Comparison of ENCODE assay signal across 27 cellular contexts in genomic region chr6:125054331-125054730, GRCh38.
"Had no signal": no experiment of that assay in that cellular context is flagged by ENCODE, and none has a peak within 500 bp of the region (broad histone marks: within the 10 kb centered on the region; RNA-seq: fewer than 3 reads in every experiment).

No MANE protein-coding gene starts in this region.

- DNase-seq: activated CD4-positive, alpha-beta T cell treated with anti-CD3 and anti-CD28 coated beads for 1 hour; activated CD4-positive, alpha-beta T cell treated with anti-CD3 and anti-CD28 coated beads, Interleukin-2, amount 50 U/mL, for 1 hour; activated CD8-positive, alpha-beta T cell treated with anti-CD3 and anti-CD28 coated beads, Interleukin-2, amount 10 ng/mL, durations not matched to agents 7 days and 5 days; activated gamma-delta T cell; activated naive CD4-positive, alpha-beta T cell treated with anti-CD3 and anti-CD28 coated beads, Interleukin-2, amount 50 U/mL, for 16 hours; activated naive CD8-positive, alpha-beta T cell treated with anti-CD3 and anti-CD28 coated beads, Interleukin-2, amount 50 U/mL, for 24 hours; central memory CD4-positive, alpha-beta T cell; effector memory CD8-positive, alpha-beta T cell; left cardiac atrium; mucosa of descending colon; nephron progenitor cell; occipital lobe; posterior cingulate gyrus; retina; sigmoid colon; stimulated activated CD4-positive, alpha-beta T cell treated with anti-CD3 and anti-CD28 coated beads, Interleukin-2, amount 100 ng/mL, for 48 hours; stimulated activated CD8-positive, alpha-beta memory T cell treated with anti-CD3 and anti-CD28 coated beads, Interleukin-4, amount 100 ng/mL, for 48 hours; stimulated activated naive B cell treated with anti-CD40 and anti-IgM and Interleukin-4, amounts not matched to agents 10 μg/mL and 1 μg/mL and 100 μg/mL, for 72 hours; T-cell; thyroid gland; WERI-Rb-1 had no signal

- H3K4me2 ChIP-seq: smooth muscle cell had no signal

- H3K36me3 ChIP-seq: sigmoid colon, thyroid gland, WERI-Rb-1 had no signal

- H3K9me3 ChIP-seq: mucosa of descending colon, sigmoid colon, thyroid gland had no signal

- H3K27me3 ChIP-seq: sigmoid colon, thyroid gland had no signal

- H3K27ac ChIP-seq: sigmoid colon, thyroid gland, WERI-Rb-1 had no signal

- H3K4me3 ChIP-seq: mucosa of descending colon, sigmoid colon, smooth muscle cell, thyroid gland had no signal

- FAIRE-seq: colon, endothelial cell of umbilical vein, frontal cortex, TTC549 had no signal

- ATAC-seq: activated CD8-positive, alpha-beta T cell treated with anti-CD3 and anti-CD28 coated beads, Interleukin-2, amount 10 ng/mL, durations not matched to agents 7 days and 5 days; activated naive CD8-positive, alpha-beta T cell treated with anti-CD3 and anti-CD28 coated beads, Interleukin-2, amount 50 U/mL, for 24 hours; effector memory CD8-positive, alpha-beta T cell; esophagus mucosa; left cardiac atrium; mucosa of descending colon; stimulated activated naive B cell treated with anti-CD40 and anti-IgM and Interleukin-4, amounts not matched to agents 10 μg/mL and 1 μg/mL and 100 μg/mL, for 72 hours; T-cell had no signal
